Comparison of ENCODE assay signal across 1 cellular context in the genomic region with DNA sequence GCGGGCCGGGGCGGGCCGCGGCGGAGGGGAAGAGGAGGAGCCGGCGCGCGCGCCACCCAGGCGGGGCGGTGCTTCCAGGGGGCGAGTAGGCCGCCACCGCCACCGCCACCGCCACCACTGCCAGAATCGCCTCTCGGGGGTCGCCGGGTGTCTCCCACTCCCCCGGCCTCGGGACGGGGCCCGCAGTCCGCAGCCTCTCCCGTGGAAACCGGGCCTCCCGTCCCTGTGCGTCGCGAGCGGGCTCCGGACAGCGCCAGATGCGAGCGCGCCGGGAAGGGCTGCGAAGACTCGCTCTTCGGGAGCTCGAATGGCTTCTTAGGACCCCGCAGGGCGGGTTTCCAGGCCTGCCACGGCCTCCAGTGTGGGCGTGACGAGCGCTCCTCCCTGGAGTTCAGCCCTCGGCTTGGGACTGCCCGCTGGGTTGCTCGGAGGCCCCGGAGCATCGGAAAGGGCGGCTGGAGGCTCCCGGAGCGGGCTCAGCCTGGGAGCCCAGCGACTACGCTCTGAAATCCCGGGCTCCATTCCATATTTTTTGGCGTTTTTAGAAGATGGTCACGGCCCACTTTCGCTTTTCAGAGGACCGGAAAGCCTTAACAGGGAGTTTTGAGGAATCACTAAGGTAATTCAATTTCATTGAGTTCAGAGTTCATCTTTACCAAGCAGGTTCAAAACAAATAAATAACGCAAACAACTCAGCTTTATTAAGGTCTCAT.
TF ChIP-seq lines count a peak whose summit lies in the region.

No MANE protein-coding gene starts in this region.

TF ChIP-seq in WTC11, 78 proteins besides CTCF, POLR2A, EP300 and RAD21 (continued from another document and continues in another):
- TF ChIP-seq TP53 (CRISPR knock-in tag; IDR thresholded peaks at IDR 0.05) (peak; percentile 4; the same call in 1 of the 2 replicates), HMGA2 (CRISPR knock-in tag; IDR thresholded peaks at IDR 0.05) (no peak), NFYB (CRISPR knock-in tag; conservative IDR thresholded peaks at IDR 0.05; ENCODE audit: low read depth) (no peak), MYBL2 (CRISPR knock-in tag; IDR thresholded peaks at IDR 0.05) (peak; percentile 54; the same call in 1 of the 2 replicates), SOX15 (CRISPR knock-in tag; IDR thresholded peaks at IDR 0.05) (no peak), CREM (CRISPR knock-in tag; IDR thresholded peaks at IDR 0.05) (peak; percentile 49; the same call in 1 of the 2 replicates), NR1H2 (CRISPR knock-in tag; IDR thresholded peaks at IDR 0.05) (no peak), ZNF232 (CRISPR knock-in tag; IDR thresholded peaks at IDR 0.05) (no peak), ZNF416 (CRISPR knock-in tag; IDR thresholded peaks at IDR 0.05) (no peak), ZNF317 (CRISPR knock-in tag; IDR thresholded peaks at IDR 0.05; ENCODE audit: borderline replicate concordance, low read depth) (peak; percentile 46; the same call in 1 of the 2 replicates), SMAD3 (CRISPR knock-in tag; IDR thresholded peaks at IDR 0.05; ENCODE audit: borderline replicate concordance) (no peak), MXD4 (CRISPR knock-in tag; IDR thresholded peaks at IDR 0.05; ENCODE audit: borderline replicate concordance) (no peak), IRF2 (CRISPR knock-in tag; IDR thresholded peaks at IDR 0.05; ENCODE audit: borderline replicate concordance, low read depth) (no peak)
- TF ChIP-seq, protein P1, sequence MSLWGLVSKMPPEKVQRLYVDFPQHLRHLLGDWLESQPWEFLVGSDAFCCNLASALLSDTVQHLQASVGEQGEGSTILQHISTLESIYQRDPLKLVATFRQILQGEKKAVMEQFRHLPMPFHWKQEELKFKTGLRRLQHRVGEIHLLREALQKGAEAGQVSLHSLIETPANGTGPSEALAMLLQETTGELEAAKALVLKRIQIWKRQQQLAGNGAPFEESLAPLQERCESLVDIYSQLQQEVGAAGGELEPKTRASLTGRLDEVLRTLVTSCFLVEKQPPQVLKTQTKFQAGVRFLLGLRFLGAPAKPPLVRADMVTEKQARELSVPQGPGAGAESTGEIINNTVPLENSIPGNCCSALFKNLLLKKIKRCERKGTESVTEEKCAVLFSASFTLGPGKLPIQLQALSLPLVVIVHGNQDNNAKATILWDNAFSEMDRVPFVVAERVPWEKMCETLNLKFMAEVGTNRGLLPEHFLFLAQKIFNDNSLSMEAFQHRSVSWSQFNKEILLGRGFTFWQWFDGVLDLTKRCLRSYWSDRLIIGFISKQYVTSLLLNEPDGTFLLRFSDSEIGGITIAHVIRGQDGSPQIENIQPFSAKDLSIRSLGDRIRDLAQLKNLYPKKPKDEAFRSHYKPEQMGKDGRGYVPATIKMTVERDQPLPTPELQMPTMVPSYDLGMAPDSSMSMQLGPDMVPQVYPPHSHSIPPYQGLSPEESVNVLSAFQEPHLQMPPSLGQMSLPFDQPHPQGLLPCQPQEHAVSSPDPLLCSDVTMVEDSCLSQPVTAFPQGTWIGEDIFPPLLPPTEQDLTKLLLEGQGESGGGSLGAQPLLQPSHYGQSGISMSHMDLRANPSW (CRISPR knock-in tag; conservative IDR thresholded peaks at IDR 0.05; ENCODE audit: low read depth), result no peak
- TF ChIP-seq, protein P2, sequence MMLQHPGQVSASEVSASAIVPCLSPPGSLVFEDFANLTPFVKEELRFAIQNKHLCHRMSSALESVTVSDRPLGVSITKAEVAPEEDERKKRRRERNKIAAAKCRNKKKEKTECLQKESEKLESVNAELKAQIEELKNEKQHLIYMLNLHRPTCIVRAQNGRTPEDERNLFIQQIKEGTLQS (CRISPR knock-in tag; conservative IDR thresholded peaks at IDR 0.05), result no peak
- TF ChIP-seq, protein P3, sequence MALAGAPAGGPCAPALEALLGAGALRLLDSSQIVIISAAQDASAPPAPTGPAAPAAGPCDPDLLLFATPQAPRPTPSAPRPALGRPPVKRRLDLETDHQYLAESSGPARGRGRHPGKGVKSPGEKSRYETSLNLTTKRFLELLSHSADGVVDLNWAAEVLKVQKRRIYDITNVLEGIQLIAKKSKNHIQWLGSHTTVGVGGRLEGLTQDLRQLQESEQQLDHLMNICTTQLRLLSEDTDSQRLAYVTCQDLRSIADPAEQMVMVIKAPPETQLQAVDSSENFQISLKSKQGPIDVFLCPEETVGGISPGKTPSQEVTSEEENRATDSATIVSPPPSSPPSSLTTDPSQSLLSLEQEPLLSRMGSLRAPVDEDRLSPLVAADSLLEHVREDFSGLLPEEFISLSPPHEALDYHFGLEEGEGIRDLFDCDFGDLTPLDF (CRISPR knock-in tag; IDR thresholded peaks at IDR 0.05), result no peak; the same call in 1 of the 2 replicates
- TF ChIP-seq, protein P4, sequence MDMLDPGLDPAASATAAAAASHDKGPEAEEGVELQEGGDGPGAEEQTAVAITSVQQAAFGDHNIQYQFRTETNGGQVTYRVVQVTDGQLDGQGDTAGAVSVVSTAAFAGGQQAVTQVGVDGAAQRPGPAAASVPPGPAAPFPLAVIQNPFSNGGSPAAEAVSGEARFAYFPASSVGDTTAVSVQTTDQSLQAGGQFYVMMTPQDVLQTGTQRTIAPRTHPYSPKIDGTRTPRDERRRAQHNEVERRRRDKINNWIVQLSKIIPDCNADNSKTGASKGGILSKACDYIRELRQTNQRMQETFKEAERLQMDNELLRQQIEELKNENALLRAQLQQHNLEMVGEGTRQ (CRISPR knock-in tag; IDR thresholded peaks at IDR 0.05), result no peak
- TF ChIP-seq, protein P5, sequence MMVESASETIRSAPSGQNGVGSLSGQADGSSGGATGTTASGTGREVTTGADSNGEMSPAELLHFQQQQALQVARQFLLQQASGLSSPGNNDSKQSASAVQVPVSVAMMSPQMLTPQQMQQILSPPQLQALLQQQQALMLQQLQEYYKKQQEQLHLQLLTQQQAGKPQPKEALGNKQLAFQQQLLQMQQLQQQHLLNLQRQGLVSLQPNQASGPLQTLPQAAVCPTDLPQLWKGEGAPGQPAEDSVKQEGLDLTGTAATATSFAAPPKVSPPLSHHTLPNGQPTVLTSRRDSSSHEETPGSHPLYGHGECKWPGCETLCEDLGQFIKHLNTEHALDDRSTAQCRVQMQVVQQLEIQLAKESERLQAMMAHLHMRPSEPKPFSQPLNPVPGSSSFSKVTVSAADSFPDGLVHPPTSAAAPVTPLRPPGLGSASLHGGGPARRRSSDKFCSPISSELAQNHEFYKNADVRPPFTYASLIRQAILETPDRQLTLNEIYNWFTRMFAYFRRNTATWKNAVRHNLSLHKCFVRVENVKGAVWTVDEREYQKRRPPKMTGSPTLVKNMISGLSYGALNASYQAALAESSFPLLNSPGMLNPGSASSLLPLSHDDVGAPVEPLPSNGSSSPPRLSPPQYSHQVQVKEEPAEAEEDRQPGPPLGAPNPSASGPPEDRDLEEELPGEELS (CRISPR knock-in tag; IDR thresholded peaks at IDR 0.05), result 0 out of 2 replicates have a peak, but pooled peaks have one; percentile 46
- TF ChIP-seq, protein P6, sequence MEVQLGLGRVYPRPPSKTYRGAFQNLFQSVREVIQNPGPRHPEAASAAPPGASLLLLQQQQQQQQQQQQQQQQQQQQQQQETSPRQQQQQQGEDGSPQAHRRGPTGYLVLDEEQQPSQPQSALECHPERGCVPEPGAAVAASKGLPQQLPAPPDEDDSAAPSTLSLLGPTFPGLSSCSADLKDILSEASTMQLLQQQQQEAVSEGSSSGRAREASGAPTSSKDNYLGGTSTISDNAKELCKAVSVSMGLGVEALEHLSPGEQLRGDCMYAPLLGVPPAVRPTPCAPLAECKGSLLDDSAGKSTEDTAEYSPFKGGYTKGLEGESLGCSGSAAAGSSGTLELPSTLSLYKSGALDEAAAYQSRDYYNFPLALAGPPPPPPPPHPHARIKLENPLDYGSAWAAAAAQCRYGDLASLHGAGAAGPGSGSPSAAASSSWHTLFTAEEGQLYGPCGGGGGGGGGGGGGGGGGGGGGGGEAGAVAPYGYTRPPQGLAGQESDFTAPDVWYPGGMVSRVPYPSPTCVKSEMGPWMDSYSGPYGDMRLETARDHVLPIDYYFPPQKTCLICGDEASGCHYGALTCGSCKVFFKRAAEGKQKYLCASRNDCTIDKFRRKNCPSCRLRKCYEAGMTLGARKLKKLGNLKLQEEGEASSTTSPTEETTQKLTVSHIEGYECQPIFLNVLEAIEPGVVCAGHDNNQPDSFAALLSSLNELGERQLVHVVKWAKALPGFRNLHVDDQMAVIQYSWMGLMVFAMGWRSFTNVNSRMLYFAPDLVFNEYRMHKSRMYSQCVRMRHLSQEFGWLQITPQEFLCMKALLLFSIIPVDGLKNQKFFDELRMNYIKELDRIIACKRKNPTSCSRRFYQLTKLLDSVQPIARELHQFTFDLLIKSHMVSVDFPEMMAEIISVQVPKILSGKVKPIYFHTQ (CRISPR knock-in tag; IDR thresholded peaks at IDR 0.05), result no peak
- TF ChIP-seq, protein P7, sequence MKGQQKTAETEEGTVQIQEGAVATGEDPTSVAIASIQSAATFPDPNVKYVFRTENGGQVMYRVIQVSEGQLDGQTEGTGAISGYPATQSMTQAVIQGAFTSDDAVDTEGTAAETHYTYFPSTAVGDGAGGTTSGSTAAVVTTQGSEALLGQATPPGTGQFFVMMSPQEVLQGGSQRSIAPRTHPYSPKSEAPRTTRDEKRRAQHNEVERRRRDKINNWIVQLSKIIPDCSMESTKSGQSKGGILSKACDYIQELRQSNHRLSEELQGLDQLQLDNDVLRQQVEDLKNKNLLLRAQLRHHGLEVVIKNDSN (CRISPR knock-in tag; IDR thresholded peaks at IDR 0.05), result peak; percentile 49; the same call in 1 of the 2 replicates
- TF ChIP-seq, protein P8, sequence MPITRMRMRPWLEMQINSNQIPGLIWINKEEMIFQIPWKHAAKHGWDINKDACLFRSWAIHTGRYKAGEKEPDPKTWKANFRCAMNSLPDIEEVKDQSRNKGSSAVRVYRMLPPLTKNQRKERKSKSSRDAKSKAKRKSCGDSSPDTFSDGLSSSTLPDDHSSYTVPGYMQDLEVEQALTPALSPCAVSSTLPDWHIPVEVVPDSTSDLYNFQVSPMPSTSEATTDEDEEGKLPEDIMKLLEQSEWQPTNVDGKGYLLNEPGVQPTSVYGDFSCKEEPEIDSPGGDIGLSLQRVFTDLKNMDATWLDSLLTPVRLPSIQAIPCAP (CRISPR knock-in tag; IDR thresholded peaks at IDR 0.05), result peak; percentile 27; the same call in 1 of the 2 replicates
- TF ChIP-seq, protein P9, sequence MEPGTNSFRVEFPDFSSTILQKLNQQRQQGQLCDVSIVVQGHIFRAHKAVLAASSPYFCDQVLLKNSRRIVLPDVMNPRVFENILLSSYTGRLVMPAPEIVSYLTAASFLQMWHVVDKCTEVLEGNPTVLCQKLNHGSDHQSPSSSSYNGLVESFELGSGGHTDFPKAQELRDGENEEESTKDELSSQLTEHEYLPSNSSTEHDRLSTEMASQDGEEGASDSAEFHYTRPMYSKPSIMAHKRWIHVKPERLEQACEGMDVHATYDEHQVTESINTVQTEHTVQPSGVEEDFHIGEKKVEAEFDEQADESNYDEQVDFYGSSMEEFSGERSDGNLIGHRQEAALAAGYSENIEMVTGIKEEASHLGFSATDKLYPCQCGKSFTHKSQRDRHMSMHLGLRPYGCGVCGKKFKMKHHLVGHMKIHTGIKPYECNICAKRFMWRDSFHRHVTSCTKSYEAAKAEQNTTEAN (CRISPR knock-in tag; IDR thresholded peaks at IDR 0.05), result no peak
- TF ChIP-seq, protein P10, sequence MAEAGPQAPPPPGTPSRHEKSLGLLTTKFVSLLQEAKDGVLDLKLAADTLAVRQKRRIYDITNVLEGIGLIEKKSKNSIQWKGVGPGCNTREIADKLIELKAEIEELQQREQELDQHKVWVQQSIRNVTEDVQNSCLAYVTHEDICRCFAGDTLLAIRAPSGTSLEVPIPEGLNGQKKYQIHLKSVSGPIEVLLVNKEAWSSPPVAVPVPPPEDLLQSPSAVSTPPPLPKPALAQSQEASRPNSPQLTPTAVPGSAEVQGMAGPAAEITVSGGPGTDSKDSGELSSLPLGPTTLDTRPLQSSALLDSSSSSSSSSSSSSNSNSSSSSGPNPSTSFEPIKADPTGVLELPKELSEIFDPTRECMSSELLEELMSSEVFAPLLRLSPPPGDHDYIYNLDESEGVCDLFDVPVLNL (CRISPR knock-in tag; IDR thresholded peaks at IDR 0.05; ENCODE audit: borderline replicate concordance, low read depth), result no peak; the same call in 1 of the 2 replicates
- TF ChIP-seq, protein P11, sequence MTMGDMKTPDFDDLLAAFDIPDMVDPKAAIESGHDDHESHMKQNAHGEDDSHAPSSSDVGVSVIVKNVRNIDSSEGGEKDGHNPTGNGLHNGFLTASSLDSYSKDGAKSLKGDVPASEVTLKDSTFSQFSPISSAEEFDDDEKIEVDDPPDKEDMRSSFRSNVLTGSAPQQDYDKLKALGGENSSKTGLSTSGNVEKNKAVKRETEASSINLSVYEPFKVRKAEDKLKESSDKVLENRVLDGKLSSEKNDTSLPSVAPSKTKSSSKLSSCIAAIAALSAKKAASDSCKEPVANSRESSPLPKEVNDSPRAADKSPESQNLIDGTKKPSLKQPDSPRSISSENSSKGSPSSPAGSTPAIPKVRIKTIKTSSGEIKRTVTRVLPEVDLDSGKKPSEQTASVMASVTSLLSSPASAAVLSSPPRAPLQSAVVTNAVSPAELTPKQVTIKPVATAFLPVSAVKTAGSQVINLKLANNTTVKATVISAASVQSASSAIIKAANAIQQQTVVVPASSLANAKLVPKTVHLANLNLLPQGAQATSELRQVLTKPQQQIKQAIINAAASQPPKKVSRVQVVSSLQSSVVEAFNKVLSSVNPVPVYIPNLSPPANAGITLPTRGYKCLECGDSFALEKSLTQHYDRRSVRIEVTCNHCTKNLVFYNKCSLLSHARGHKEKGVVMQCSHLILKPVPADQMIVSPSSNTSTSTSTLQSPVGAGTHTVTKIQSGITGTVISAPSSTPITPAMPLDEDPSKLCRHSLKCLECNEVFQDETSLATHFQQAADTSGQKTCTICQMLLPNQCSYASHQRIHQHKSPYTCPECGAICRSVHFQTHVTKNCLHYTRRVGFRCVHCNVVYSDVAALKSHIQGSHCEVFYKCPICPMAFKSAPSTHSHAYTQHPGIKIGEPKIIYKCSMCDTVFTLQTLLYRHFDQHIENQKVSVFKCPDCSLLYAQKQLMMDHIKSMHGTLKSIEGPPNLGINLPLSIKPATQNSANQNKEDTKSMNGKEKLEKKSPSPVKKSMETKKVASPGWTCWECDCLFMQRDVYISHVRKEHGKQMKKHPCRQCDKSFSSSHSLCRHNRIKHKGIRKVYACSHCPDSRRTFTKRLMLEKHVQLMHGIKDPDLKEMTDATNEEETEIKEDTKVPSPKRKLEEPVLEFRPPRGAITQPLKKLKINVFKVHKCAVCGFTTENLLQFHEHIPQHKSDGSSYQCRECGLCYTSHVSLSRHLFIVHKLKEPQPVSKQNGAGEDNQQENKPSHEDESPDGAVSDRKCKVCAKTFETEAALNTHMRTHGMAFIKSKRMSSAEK (CRISPR knock-in tag; IDR thresholded peaks at IDR 0.05; ENCODE audit: borderline replicate concordance), result no peak
- TF ChIP-seq, protein P12, sequence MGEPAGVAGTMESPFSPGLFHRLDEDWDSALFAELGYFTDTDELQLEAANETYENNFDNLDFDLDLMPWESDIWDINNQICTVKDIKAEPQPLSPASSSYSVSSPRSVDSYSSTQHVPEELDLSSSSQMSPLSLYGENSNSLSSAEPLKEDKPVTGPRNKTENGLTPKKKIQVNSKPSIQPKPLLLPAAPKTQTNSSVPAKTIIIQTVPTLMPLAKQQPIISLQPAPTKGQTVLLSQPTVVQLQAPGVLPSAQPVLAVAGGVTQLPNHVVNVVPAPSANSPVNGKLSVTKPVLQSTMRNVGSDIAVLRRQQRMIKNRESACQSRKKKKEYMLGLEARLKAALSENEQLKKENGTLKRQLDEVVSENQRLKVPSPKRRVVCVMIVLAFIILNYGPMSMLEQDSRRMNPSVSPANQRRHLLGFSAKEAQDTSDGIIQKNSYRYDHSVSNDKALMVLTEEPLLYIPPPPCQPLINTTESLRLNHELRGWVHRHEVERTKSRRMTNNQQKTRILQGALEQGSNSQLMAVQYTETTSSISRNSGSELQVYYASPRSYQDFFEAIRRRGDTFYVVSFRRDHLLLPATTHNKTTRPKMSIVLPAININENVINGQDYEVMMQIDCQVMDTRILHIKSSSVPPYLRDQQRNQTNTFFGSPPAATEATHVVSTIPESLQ (CRISPR knock-in tag; IDR thresholded peaks at IDR 0.05), result no peak
